Comparison of ENCODE assay signal across 8 cellular contexts in genomic region chr13:112443191-112444000, GRCh38.
A peak's percentile ranks its signal among the peaks of the same experiment; 100 is the strongest.
DNase-seq lines count a peak whose midpoint lies in the region; ATAC-seq and TF ChIP-seq lines count a peak whose summit lies in the region.

No MANE protein-coding gene starts in this region.

- no peaks in the 10 kb centered on the region for H3K4me1 Mint-ChIP-seq in immature natural killer cell

- H3K9me3 Mint-ChIP-seq in immature natural killer cell = peaks cover 0 to 4% (median under 1%) of the 10 kb centered on the region in 6 donors

- TF ChIP-seq CTCF in AG09309 (IDR thresholded peaks at IDR 0.05; ENCODE audit: control insufficient read depth, insufficient read depth, low read depth, low read length, missing control alignments) (peak; percentile 47), GM12873 (IDR thresholded peaks at IDR 0.05; ENCODE audit: insufficient read depth, low read depth, low read length, missing control alignments) (peak; percentile 48), WERI-Rb-1 (IDR thresholded peaks at IDR 0.05; ENCODE audit: low read depth, low read length) (peak; percentile 96)

- H3K27me3 Mint-ChIP-seq in immature natural killer cell (ENCODE audit: low read depth in 3 of 3) = peaks cover under 1 to 12% (median 3%) of the 10 kb centered on the region in 3 donors

- H3K36me3 Mint-ChIP-seq in immature natural killer cell = no peaks in the 10 kb centered on the region

- H3K27ac Mint-ChIP-seq in immature natural killer cell = peak overlapping the region in 1 of 6 donors; percentile 56

- no peak overlapping the region for H3K27ac ChIP-seq in WERI-Rb-1

- DNase-seq in AG09309 (ENCODE audit: low read depth) = no peak
- peak; percentile 59 for DNase-seq in WERI-Rb-1
- DNase-seq in inferior parietal cortex (ENCODE audit: extremely low spot score) = peak; percentile 3
- DNase-seq in immature natural killer cell = no peak
- DNase-seq in stimulated activated CD4-positive, alpha-beta T cell treated with anti-CD3 and anti-CD28 coated beads, Interleukin-4, amount 100 ng/mL, for 4 hours = no peak

- H3K27me3 ChIP-seq in WERI-Rb-1 (ENCODE audit: insufficient read depth, low read depth, severe bottlenecking) = peaks cover 97% of the 10 kb centered on the region

- no peaks in the 10 kb centered on the region for H3K36me3 ChIP-seq in WERI-Rb-1

- ATAC-seq in HG02763 (IDR thresholded peaks at IDR 0.05; ENCODE audit: unreplicated experiment) (no peak), HG03571 (IDR thresholded peaks at IDR 0.05; ENCODE audit: unreplicated experiment) (no peak)

- H3K4me3 ChIP-seq in AG09309 (ENCODE audit: control insufficient read depth, low read depth, low read length) (no peak overlapping the region), WERI-Rb-1 (ENCODE audit: low read depth, low read length) (no peak overlapping the region)

- no peaks in the 10 kb centered on the region for H3K9me3 ChIP-seq in WERI-Rb-1 (ENCODE audit: severe bottlenecking)

- H3K4me3 Mint-ChIP-seq in immature natural killer cell = no peak overlapping the region

Comparison
In these comparisons a context has a peak if more than half of its experiments do, and no peak if none do; other contexts are left out.
1. DNase-seq: peak in WERI-Rb-1 (single experiment) and inferior parietal cortex (single experiment); none in AG09309 (single experiment), immature natural killer cell (0 of 3) and stimulated activated CD4-positive, alpha-beta T cell treated with anti-CD3 and anti-CD28 coated beads, Interleukin-4, amount 100 ng/mL, for 4 hours (0 of 2).
2. Peak in every context shown above with its lines, with median percentiles within 50 percentile points of each other: CTCF ChIP-seq.